In the genomic region with DNA sequence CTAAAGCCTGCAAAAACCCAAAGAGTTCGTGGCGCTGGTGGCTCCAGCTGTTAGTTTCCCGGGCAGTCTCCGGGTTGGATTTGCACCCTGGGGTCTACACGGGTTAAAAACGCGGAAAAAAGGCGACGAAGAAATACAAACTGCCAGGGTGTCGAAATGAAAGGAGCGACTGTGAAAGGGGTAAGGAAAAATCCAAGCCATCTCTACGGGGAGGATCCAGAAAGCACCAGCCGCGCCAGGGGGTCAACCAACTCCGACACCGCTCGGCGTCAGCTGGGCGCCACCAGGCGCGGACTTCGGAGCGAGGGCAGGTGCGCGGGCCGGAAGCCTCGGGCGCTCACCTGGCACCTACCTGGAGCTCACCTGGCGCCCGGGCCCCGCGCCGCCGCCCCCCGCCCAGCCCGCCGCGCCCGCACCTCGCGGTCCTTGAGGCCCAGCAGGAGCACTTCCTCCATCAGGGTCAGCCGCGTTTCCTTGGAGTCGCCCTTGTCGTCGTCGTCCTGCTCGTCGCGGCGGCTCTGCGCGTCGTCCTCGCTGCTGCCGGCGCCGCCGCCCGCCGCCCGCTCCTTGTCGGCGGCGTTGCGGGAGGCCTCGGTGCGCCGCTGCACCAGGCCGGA, we compare ENCODE assay signal across 1 cellular context.
A peak's percentile ranks its signal among the peaks of the same experiment; 100 is the strongest.
TF ChIP-seq lines count a peak whose summit lies in the region.

No MANE protein-coding gene starts in this region.

TF ChIP-seq in K562, 482 proteins besides CTCF, POLR2A, EP300 and RAD21 (continued from another document and continues in another):
- TF ChIP-seq, protein P1, sequence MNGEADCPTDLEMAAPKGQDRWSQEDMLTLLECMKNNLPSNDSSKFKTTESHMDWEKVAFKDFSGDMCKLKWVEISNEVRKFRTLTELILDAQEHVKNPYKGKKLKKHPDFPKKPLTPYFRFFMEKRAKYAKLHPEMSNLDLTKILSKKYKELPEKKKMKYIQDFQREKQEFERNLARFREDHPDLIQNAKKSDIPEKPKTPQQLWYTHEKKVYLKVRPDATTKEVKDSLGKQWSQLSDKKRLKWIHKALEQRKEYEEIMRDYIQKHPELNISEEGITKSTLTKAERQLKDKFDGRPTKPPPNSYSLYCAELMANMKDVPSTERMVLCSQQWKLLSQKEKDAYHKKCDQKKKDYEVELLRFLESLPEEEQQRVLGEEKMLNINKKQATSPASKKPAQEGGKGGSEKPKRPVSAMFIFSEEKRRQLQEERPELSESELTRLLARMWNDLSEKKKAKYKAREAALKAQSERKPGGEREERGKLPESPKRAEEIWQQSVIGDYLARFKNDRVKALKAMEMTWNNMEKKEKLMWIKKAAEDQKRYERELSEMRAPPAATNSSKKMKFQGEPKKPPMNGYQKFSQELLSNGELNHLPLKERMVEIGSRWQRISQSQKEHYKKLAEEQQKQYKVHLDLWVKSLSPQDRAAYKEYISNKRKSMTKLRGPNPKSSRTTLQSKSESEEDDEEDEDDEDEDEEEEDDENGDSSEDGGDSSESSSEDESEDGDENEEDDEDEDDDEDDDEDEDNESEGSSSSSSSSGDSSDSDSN (IDR thresholded peaks at IDR 0.05; ENCODE audit: borderline replicate concordance in 1 of 2, low read depth in 2 of 2, low read length in 2 of 2) = 0 out of 4 replicates have a peak, but pooled peaks have one; percentile 77 to 80
- TF ChIP-seq SPI1 (IDR thresholded peaks at IDR 0.05; ENCODE audit: borderline replicate concordance, low read depth, low read length) (peak; percentile 39; the same call in 1 of the 2 replicates), GATAD2A (IDR thresholded peaks at IDR 0.05) (no peak), SIN3A (IDR thresholded peaks at IDR 0.05; ENCODE audit: borderline replicate concordance in 2 of 2, control insufficient read depth in 1 of 2, low read depth in 2 of 2, low read length in 2 of 2) (peak in 1 of 2 experiments; percentile 40; a peak in 2 of 4 replicates), BRF1 (IDR thresholded peaks at IDR 0.05; ENCODE audit: borderline replicate concordance, extremely low read depth, insufficient read length) (no peak), ZNF212 (CRISPR knock-in tag; IDR thresholded peaks at IDR 0.05) (no peak), FOXM1 (IDR thresholded peaks at IDR 0.05; ENCODE audit: low read depth) (no peak), FOXM1 (CRISPR knock-in tag; IDR thresholded peaks at IDR 0.05; ENCODE audit: low read depth) (no peak), ETV6 (IDR thresholded peaks at IDR 0.05; ENCODE audit: borderline replicate concordance in 1 of 2, low read depth in 2 of 2, low read length in 1 of 2) (no peak), ETV6 (CRISPR knock-in tag; IDR thresholded peaks at IDR 0.05; ENCODE audit: borderline replicate concordance) (no peak), ZBTB8A (IDR thresholded peaks at IDR 0.05; ENCODE audit: partially characterized antibody) (no peak), HMGXB4 (CRISPR knock-in tag; IDR thresholded peaks at IDR 0.05) (no peak), POLR3A (IDR thresholded peaks at IDR 0.05; ENCODE audit: borderline replicate concordance, extremely low read depth, insufficient read depth, insufficient read length) (no peak), KAT7 (CRISPR knock-in tag; IDR thresholded peaks at IDR 0.05; ENCODE audit: borderline replicate concordance) (no peak), U2AF1 (optimal IDR thresholded peaks at IDR 0.05; ENCODE audit: low read depth, low read length) (no peak), ELF4 (CRISPR knock-in tag; IDR thresholded peaks at IDR 0.05) (no peak), KDM5B (IDR thresholded peaks at IDR 0.05; ENCODE audit: insufficient replicate concordance, low read depth, low read length) (peak; percentile 32), FOXP1 (CRISPR knock-in tag; IDR thresholded peaks at IDR 0.05) (0 out of 2 replicates have a peak, but pooled peaks have one; percentile 28), DACH1 (IDR thresholded peaks at IDR 0.05; ENCODE audit: partially characterized antibody) (peak; percentile 59), CHD1 (IDR thresholded peaks at IDR 0.05; ENCODE audit: low read length) (no peak), NCOA6 (IDR thresholded peaks at IDR 0.05) (no peak)
- TF ChIP-seq, protein P2, sequence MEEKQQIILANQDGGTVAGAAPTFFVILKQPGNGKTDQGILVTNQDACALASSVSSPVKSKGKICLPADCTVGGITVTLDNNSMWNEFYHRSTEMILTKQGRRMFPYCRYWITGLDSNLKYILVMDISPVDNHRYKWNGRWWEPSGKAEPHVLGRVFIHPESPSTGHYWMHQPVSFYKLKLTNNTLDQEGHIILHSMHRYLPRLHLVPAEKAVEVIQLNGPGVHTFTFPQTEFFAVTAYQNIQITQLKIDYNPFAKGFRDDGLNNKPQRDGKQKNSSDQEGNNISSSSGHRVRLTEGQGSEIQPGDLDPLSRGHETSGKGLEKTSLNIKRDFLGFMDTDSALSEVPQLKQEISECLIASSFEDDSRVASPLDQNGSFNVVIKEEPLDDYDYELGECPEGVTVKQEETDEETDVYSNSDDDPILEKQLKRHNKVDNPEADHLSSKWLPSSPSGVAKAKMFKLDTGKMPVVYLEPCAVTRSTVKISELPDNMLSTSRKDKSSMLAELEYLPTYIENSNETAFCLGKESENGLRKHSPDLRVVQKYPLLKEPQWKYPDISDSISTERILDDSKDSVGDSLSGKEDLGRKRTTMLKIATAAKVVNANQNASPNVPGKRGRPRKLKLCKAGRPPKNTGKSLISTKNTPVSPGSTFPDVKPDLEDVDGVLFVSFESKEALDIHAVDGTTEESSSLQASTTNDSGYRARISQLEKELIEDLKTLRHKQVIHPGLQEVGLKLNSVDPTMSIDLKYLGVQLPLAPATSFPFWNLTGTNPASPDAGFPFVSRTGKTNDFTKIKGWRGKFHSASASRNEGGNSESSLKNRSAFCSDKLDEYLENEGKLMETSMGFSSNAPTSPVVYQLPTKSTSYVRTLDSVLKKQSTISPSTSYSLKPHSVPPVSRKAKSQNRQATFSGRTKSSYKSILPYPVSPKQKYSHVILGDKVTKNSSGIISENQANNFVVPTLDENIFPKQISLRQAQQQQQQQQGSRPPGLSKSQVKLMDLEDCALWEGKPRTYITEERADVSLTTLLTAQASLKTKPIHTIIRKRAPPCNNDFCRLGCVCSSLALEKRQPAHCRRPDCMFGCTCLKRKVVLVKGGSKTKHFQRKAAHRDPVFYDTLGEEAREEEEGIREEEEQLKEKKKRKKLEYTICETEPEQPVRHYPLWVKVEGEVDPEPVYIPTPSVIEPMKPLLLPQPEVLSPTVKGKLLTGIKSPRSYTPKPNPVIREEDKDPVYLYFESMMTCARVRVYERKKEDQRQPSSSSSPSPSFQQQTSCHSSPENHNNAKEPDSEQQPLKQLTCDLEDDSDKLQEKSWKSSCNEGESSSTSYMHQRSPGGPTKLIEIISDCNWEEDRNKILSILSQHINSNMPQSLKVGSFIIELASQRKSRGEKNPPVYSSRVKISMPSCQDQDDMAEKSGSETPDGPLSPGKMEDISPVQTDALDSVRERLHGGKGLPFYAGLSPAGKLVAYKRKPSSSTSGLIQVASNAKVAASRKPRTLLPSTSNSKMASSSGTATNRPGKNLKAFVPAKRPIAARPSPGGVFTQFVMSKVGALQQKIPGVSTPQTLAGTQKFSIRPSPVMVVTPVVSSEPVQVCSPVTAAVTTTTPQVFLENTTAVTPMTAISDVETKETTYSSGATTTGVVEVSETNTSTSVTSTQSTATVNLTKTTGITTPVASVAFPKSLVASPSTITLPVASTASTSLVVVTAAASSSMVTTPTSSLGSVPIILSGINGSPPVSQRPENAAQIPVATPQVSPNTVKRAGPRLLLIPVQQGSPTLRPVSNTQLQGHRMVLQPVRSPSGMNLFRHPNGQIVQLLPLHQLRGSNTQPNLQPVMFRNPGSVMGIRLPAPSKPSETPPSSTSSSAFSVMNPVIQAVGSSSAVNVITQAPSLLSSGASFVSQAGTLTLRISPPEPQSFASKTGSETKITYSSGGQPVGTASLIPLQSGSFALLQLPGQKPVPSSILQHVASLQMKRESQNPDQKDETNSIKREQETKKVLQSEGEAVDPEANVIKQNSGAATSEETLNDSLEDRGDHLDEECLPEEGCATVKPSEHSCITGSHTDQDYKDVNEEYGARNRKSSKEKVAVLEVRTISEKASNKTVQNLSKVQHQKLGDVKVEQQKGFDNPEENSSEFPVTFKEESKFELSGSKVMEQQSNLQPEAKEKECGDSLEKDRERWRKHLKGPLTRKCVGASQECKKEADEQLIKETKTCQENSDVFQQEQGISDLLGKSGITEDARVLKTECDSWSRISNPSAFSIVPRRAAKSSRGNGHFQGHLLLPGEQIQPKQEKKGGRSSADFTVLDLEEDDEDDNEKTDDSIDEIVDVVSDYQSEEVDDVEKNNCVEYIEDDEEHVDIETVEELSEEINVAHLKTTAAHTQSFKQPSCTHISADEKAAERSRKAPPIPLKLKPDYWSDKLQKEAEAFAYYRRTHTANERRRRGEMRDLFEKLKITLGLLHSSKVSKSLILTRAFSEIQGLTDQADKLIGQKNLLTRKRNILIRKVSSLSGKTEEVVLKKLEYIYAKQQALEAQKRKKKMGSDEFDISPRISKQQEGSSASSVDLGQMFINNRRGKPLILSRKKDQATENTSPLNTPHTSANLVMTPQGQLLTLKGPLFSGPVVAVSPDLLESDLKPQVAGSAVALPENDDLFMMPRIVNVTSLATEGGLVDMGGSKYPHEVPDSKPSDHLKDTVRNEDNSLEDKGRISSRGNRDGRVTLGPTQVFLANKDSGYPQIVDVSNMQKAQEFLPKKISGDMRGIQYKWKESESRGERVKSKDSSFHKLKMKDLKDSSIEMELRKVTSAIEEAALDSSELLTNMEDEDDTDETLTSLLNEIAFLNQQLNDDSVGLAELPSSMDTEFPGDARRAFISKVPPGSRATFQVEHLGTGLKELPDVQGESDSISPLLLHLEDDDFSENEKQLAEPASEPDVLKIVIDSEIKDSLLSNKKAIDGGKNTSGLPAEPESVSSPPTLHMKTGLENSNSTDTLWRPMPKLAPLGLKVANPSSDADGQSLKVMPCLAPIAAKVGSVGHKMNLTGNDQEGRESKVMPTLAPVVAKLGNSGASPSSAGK (IDR thresholded peaks at IDR 0.05) = no peak
- TF ChIP-seq, protein P3, sequence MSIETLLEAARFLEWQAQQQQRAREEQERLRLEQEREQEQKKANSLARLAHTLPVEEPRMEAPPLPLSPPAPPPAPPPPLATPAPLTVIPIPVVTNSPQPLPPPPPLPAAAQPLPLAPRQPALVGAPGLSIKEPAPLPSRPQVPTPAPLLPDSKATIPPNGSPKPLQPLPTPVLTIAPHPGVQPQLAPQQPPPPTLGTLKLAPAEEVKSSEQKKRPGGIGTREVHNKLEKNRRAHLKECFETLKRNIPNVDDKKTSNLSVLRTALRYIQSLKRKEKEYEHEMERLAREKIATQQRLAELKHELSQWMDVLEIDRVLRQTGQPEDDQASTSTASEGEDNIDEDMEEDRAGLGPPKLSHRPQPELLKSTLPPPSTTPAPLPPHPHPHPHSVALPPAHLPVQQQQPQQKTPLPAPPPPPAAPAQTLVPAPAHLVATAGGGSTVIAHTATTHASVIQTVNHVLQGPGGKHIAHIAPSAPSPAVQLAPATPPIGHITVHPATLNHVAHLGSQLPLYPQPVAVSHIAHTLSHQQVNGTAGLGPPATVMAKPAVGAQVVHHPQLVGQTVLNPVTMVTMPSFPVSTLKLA (conservative IDR thresholded peaks at IDR 0.05) = peak in 1 of 2 experiments; percentile 8; a peak in 1 of 4 replicates
- TF ChIP-seq, protein P4, sequence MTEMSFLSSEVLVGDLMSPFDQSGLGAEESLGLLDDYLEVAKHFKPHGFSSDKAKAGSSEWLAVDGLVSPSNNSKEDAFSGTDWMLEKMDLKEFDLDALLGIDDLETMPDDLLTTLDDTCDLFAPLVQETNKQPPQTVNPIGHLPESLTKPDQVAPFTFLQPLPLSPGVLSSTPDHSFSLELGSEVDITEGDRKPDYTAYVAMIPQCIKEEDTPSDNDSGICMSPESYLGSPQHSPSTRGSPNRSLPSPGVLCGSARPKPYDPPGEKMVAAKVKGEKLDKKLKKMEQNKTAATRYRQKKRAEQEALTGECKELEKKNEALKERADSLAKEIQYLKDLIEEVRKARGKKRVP (CRISPR knock-in tag; IDR thresholded peaks at IDR 0.05) = no peak
- TF ChIP-seq, protein P5, sequence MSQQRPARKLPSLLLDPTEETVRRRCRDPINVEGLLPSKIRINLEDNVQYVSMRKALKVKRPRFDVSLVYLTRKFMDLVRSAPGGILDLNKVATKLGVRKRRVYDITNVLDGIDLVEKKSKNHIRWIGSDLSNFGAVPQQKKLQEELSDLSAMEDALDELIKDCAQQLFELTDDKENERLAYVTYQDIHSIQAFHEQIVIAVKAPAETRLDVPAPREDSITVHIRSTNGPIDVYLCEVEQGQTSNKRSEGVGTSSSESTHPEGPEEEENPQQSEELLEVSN (IDR thresholded peaks at IDR 0.05; ENCODE audit: borderline replicate concordance in 1 of 2, extremely low read depth in 1 of 2, insufficient read depth in 1 of 2, insufficient read length in 1 of 2, low read depth in 1 of 2, low read length in 1 of 2, poor library complexity in 1 of 2, severe bottlenecking in 1 of 2) = peak in 1 of 2 experiments; percentile 56
- TF ChIP-seq, protein P6, sequence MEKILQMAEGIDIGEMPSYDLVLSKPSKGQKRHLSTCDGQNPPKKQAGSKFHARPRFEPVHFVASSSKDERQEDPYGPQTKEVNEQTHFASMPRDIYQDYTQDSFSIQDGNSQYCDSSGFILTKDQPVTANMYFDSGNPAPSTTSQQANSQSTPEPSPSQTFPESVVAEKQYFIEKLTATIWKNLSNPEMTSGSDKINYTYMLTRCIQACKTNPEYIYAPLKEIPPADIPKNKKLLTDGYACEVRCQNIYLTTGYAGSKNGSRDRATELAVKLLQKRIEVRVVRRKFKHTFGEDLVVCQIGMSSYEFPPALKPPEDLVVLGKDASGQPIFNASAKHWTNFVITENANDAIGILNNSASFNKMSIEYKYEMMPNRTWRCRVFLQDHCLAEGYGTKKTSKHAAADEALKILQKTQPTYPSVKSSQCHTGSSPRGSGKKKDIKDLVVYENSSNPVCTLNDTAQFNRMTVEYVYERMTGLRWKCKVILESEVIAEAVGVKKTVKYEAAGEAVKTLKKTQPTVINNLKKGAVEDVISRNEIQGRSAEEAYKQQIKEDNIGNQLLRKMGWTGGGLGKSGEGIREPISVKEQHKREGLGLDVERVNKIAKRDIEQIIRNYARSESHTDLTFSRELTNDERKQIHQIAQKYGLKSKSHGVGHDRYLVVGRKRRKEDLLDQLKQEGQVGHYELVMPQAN (IDR thresholded peaks at IDR 0.05; ENCODE audit: borderline replicate concordance) = peak; percentile 46; the same call in 1 of the 2 replicates
